8 cellular contexts compared by ENCODE assay signal in the genomic region with DNA sequence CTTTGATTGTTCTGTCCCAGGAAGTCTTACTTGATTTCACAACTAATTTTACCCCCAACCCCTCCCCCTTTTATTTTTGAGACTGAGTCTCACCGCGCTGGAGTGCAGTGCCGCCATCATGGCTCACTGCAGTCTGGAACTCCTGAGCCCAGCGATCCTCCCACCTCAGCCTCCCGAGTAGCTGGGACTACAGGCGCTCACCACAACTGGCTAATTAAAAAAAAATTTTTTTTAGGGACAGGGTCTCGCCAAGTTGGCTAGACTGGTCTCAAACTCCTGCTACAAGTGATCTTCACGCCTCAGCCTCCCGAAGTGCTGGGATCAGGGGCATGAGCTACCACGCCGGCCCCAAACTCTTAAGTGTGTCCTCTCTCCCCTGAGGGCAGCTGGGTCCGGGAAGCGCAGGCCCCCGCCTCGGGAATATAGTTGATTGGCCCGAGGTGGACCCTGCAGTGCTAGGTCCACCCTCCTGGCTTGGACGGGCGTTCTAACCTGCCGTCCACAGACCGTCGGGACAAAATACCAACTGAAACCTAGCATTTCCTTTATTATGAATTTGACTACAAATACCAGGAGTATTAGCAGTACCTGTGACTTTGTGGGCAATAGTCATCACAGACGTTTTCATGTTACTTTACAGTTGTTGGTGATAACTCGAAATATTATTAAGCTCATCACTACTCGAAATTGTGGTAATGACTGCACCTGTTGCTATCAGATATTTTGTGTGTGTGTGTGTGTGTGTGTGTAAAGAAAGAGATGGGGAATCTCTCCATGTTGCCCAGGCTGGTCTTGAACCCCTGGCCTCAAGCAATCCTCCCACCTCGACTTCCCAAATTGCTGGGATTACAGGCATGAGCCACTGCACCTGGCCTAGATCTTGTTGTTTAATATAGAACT. TPM values are rescaled to one million over a fixed set of nuclear protein-coding genes. Genes with fewer than 3 reads are reported as not detected.
DNase-seq lines count a peak whose midpoint lies in the region; TF ChIP-seq lines count a peak whose summit lies in the region.

No MANE protein-coding gene starts in this region.

- peak overlapping the region; percentile 48 for H2AFZ ChIP-seq in neural progenitor cell (replicated peaks)

- H3K9me3 Mint-ChIP-seq in endodermal cell (no peaks in the 10 kb centered on the region), neural progenitor cell (no peaks in the 10 kb centered on the region)

- H3K4me1 ChIP-seq in BLaER1 treated with 17β-estradiol and CSF1 and Interleukin-3, amounts not matched to agents 10 nM and 100 nM: peaks cover 33 to 43% (median 40%) of the 10 kb centered on the region in 10 experiments
- H3K4me1 ChIP-seq in endodermal cell (ENCODE audit: control insufficient read depth, insufficient read depth, low read length): peaks cover 5% of the 10 kb centered on the region
- peaks cover 36% of the 10 kb centered on the region for H3K4me1 ChIP-seq in neural progenitor cell

- TF ChIP-seq CTCF in endodermal cell (conservative IDR thresholded peaks at IDR 0.05) (no peak), neural progenitor cell (IDR thresholded peaks at IDR 0.05) (no peak)

- no peaks in the 10 kb centered on the region for H3K9me3 ChIP-seq in BLaER1 treated with 17β-estradiol and CSF1 and Interleukin-3, amounts not matched to agents 10 nM and 100 nM (replicated peaks in 1 of 11)
- no peaks in the 10 kb centered on the region for H3K9me3 ChIP-seq in MG63
- no peaks in the 10 kb centered on the region for H3K9me3 ChIP-seq in endodermal cell (ENCODE audit: control insufficient read depth, low read length)
- H3K9me3 ChIP-seq in neural progenitor cell (ENCODE audit: low read depth): no peaks in the 10 kb centered on the region

- no peaks in the 10 kb centered on the region for H3K27me3 ChIP-seq in BLaER1 treated with 17β-estradiol and CSF1 and Interleukin-3, amounts not matched to agents 10 nM and 100 nM
- H3K27me3 ChIP-seq in MG63: no peaks in the 10 kb centered on the region; the same call in 1 of the 2 replicates
- no peaks in the 10 kb centered on the region for H3K27me3 ChIP-seq in endodermal cell (ENCODE audit: control insufficient read depth, insufficient read depth, low read length, poor library complexity, severe bottlenecking)
- H3K27me3 ChIP-seq in neural progenitor cell: no peaks in the 10 kb centered on the region

- H3K4me1 Mint-ChIP-seq in endodermal cell: peaks cover 45% of the 10 kb centered on the region
- peaks cover 35% of the 10 kb centered on the region for H3K4me1 Mint-ChIP-seq in neural progenitor cell

- WGBS in endodermal cell (ENCODE audit: insufficient coverage in 1 of 2, insufficient read length in 1 of 2), 2 experiments: 73 to 79% methylated on average over 13 to 25 of the region's 25 CpGs

- peaks cover 16 to 36% (median 25%) of the 10 kb centered on the region in 11 experiments for H4K20me1 ChIP-seq in BLaER1 treated with 17β-estradiol and CSF1 and Interleukin-3, amounts not matched to agents 10 nM and 100 nM
- H4K20me1 ChIP-seq in neural progenitor cell (ENCODE audit: low read depth): peaks cover 39% of the 10 kb centered on the region

- peak overlapping the region; percentile 72 to 88 (median 78) for H3K4me3 ChIP-seq in BLaER1 treated with 17β-estradiol and CSF1 and Interleukin-3, amounts not matched to agents 10 nM and 100 nM
- H3K4me3 ChIP-seq in MG63 (peak overlapping the region; percentile 99), endodermal cell (ENCODE audit: low read length) (peak overlapping the region; percentile 97), neural progenitor cell (peak overlapping the region; percentile 71)

- H3K27ac Mint-ChIP-seq in endodermal cell (peak overlapping the region; percentile 85), neural progenitor cell (no peak overlapping the region)

- DNase-seq in MG63 (no peak), endodermal cell (peak; percentile 14), neural progenitor cell (ENCODE audit: low spot score) (no peak), NCI-H1436 (lab: John Stamatoyannopoulos, UW) (no peak), SKM-1 treated with dmso at 0.1 percent for 144 hours (lab: John Stamatoyannopoulos, UW; ENCODE audit: unreplicated experiment) (no peak), medulla oblongata (ENCODE audit: extremely low spot score) (no peak), NCI-H2171 (lab: John Stamatoyannopoulos, UW) (no peak)

- no peaks in the 10 kb centered on the region for H3K36me3 ChIP-seq in BLaER1 treated with 17β-estradiol and CSF1 and Interleukin-3, amounts not matched to agents 10 nM and 100 nM
- H3K36me3 ChIP-seq in MG63: peaks cover 12% of the 10 kb centered on the region
- H3K36me3 ChIP-seq in endodermal cell (ENCODE audit: control insufficient read depth, insufficient read depth, low read length): no peaks in the 10 kb centered on the region
- no peaks in the 10 kb centered on the region for H3K36me3 ChIP-seq in neural progenitor cell

- peak overlapping the region; percentile 92 for H3K4me3 Mint-ChIP-seq in endodermal cell
- peak overlapping the region; percentile 87 for H3K4me3 Mint-ChIP-seq in neural progenitor cell

- peak overlapping the region; percentile 39 to 91 (median 88); a peak in 21 of 22 replicates for H3K9ac ChIP-seq in BLaER1 treated with 17β-estradiol and CSF1 and Interleukin-3, amounts not matched to agents 10 nM and 100 nM
- H3K9ac ChIP-seq in endodermal cell (ENCODE audit: extremely low read depth, low read length, poor library complexity, severe bottlenecking) (no peak overlapping the region), neural progenitor cell (no peak overlapping the region)

- H3K27me3 Mint-ChIP-seq in endodermal cell (ENCODE audit: insufficient read depth) (no peaks in the 10 kb centered on the region), neural progenitor cell (ENCODE audit: insufficient read depth, low read depth) (peaks cover 7% of the 10 kb centered on the region)

- H3K27ac ChIP-seq in BLaER1 treated with 17β-estradiol and CSF1 and Interleukin-3, amounts not matched to agents 10 nM and 100 nM: peak overlapping the region; percentile 27 to 93 (median 87); a peak in 21 of 22 replicates
- H3K27ac ChIP-seq in endodermal cell (ENCODE audit: low read depth, low read length) (no peak overlapping the region), neural progenitor cell (no peak overlapping the region)

- H3K4me2 ChIP-seq in BLaER1 treated with 17β-estradiol and CSF1 and Interleukin-3, amounts not matched to agents 10 nM and 100 nM: peak overlapping the region; percentile 55 to 99 (median 65)
- H3K4me2 ChIP-seq in neural progenitor cell: peak overlapping the region; percentile 98

- H3K36me3 Mint-ChIP-seq in endodermal cell (ENCODE audit: low read depth) (no peaks in the 10 kb centered on the region), neural progenitor cell (peaks cover 2% of the 10 kb centered on the region)

- peaks cover 34% of the 10 kb centered on the region for H3F3A ChIP-seq in neural progenitor cell (ENCODE audit: low read depth)

- peaks cover 40% of the 10 kb centered on the region for H3K79me2 ChIP-seq in neural progenitor cell (ENCODE audit: low read depth)

RNA-seq across cellular contexts. Expression of a gene that starts 0.6 kb away (rescaled TPM):
- total RNA-seq in MG63 (2014; rRNA removed; shearing (Covaris generic); ENCODE audit: low replicate concordance): 180 and 241 TPM in 2 replicates
- total RNA-seq in endodermal cell (100 to 1,000 TPM; 170 to 173 TPM), neural progenitor cell (ENCODE audit: low replicate concordance) (237 and 345 TPM in 2 replicates)
- polyA plus RNA-seq in endodermal cell (2013, experiment 1 of 2): 196 TPM
- polyA plus RNA-seq in endodermal cell (2013, experiment 2 of 2): 182 TPM

Comparison
In these comparisons a context has a peak if more than half of its experiments do, and no peak if none do; other contexts are left out.
1. H3K27ac ChIP-seq: peak in BLaER1 treated with 17β-estradiol and CSF1 and Interleukin-3, amounts not matched to agents 10 nM and 100 nM (11 of 11); none in endodermal cell (single experiment) and neural progenitor cell (single experiment).
2. H3K9ac ChIP-seq: peak in BLaER1 treated with 17β-estradiol and CSF1 and Interleukin-3, amounts not matched to agents 10 nM and 100 nM (11 of 11); none in endodermal cell (single experiment) and neural progenitor cell (single experiment).
3. Peak in every context shown above with its lines, with median percentiles within 50 percentile points of each other: H3K4me3 ChIP-seq.